In genomic region chr18:76886112-76886511, GRCh38 we compare ENCODE assay signal across 25 cellular contexts.
"Had no signal": no experiment of that assay in that cellular context is flagged by ENCODE, and none has a peak within 500 bp of the region (broad histone marks: within the 10 kb centered on the region; RNA-seq: fewer than 3 reads in every experiment).

No MANE protein-coding gene starts in this region.

- H3K4me3 Mint-ChIP-seq: activated CD8-positive, alpha-beta T cell treated with anti-CD3 and anti-CD28 coated beads, Interleukin-2, amount 10 ng/mL, durations not matched to agents 7 days and 5 days; activated T-helper 1 cell treated with anti-CD3 and anti-CD28 coated beads, Interleukin-12 subunit alpha, Interleukin-12 subunit beta, Interleukin-2, Interleukin-4 antibody, amounts not matched to agents 30 ng/mL and 10 ng/mL and 1 ng/mL, durations not matched to agents 14 hours and 24 hours and 36 hours; dendritic cell treated with granulocyte-macrophage colony-stimulating factor and Interleukin-4, amounts not matched to agents 40 ng/mL and 50 ng/mL, for 4 days; naive thymus-derived CD4-positive, alpha-beta T cell; stimulated activated naive B cell treated with anti-CD40 and anti-IgM and Interleukin-4, amounts not matched to agents 10 μg/mL and 1 μg/mL and 100 μg/mL, for 72 hours had no signal

- H3K36me3 ChIP-seq: ovary, prostate gland had no signal

- H3K9me3 ChIP-seq: body of pancreas, esophagus muscularis mucosa, gastrocnemius medialis, heart right ventricle, lower lobe of right lung, neutrophil, ovary, prostate gland, SK-N-SH, upper lobe of right lung had no signal

- H3K9me3 Mint-ChIP-seq: activated T-helper 1 cell treated with anti-CD3 and anti-CD28 coated beads, Interleukin-12 subunit alpha, Interleukin-12 subunit beta, Interleukin-2, Interleukin-4 antibody, amounts not matched to agents 30 ng/mL and 10 ng/mL and 1 ng/mL, durations not matched to agents 14 hours and 24 hours and 36 hours; dendritic cell treated with granulocyte-macrophage colony-stimulating factor and Interleukin-4, amounts not matched to agents 40 ng/mL and 50 ng/mL, for 4 days; naive thymus-derived CD4-positive, alpha-beta T cell; stimulated activated naive B cell treated with anti-CD40 and anti-IgM and Interleukin-4, amounts not matched to agents 10 μg/mL and 1 μg/mL and 100 μg/mL, for 72 hours had no signal

- H3K4me3 ChIP-seq: body of pancreas, esophagus muscularis mucosa, gastrocnemius medialis, heart right ventricle, lower lobe of right lung, ovary, prostate gland, upper lobe of right lung had no signal

- DNase-seq: activated CD4-positive, alpha-beta T cell treated with anti-CD3 and anti-CD28 coated beads, Interleukin-2, amount 50 U/mL, for 1 hour; activated CD8-positive, alpha-beta T cell treated with anti-CD3 and anti-CD28 coated beads, Interleukin-2, amount 10 ng/mL, durations not matched to agents 7 days and 5 days; activated gamma-delta T cell treated with Interleukin-2 at 50 U/mL for 16 hours; amygdala; body of pancreas; caudate nucleus; effector CD8-positive, alpha-beta T cell; gastrocnemius medialis; heart right ventricle; kidney; lower lobe of right lung; mesendoderm; naive thymus-derived CD4-positive, alpha-beta T cell; ovary; SK-N-SH; stimulated activated CD4-positive, alpha-beta T cell treated with anti-CD3 and anti-CD28 coated beads, Interleukin-2, amount 100 ng/mL, for 48 hours; stimulated activated CD8-positive, alpha-beta memory T cell treated with anti-CD3 and anti-CD28 coated beads, Interleukin-4, amount 100 ng/mL, for 48 hours; stimulated activated naive B cell treated with anti-CD40 and anti-IgM and Interleukin-4, amounts not matched to agents 10 μg/mL and 1 μg/mL and 100 μg/mL, for 72 hours; upper lobe of right lung had no signal

- H3K27ac ChIP-seq: body of pancreas, esophagus muscularis mucosa, gastrocnemius medialis, heart right ventricle, lower lobe of right lung, neutrophil, ovary, prostate gland, upper lobe of right lung, VCaP had no signal

- H3K27me3 Mint-ChIP-seq: dendritic cell treated with granulocyte-macrophage colony-stimulating factor and Interleukin-4, amounts not matched to agents 40 ng/mL and 50 ng/mL, for 4 days; naive thymus-derived CD4-positive, alpha-beta T cell; stimulated activated naive B cell treated with anti-CD40 and anti-IgM and Interleukin-4, amounts not matched to agents 10 μg/mL and 1 μg/mL and 100 μg/mL, for 72 hours had no signal

- H3K27ac Mint-ChIP-seq: activated CD8-positive, alpha-beta T cell treated with anti-CD3 and anti-CD28 coated beads, Interleukin-2, amount 10 ng/mL, durations not matched to agents 7 days and 5 days; activated T-helper 1 cell treated with anti-CD3 and anti-CD28 coated beads, Interleukin-12 subunit alpha, Interleukin-12 subunit beta, Interleukin-2, Interleukin-4 antibody, amounts not matched to agents 30 ng/mL and 10 ng/mL and 1 ng/mL, durations not matched to agents 14 hours and 24 hours and 36 hours; dendritic cell treated with granulocyte-macrophage colony-stimulating factor and Interleukin-4, amounts not matched to agents 40 ng/mL and 50 ng/mL, for 4 days; stimulated activated naive B cell treated with anti-CD40 and anti-IgM and Interleukin-4, amounts not matched to agents 10 μg/mL and 1 μg/mL and 100 μg/mL, for 72 hours had no signal

- H3K4me1 ChIP-seq: body of pancreas, esophagus muscularis mucosa, gastrocnemius medialis, heart right ventricle, lower lobe of right lung, prostate gland, upper lobe of right lung had no signal

- H3K27me3 ChIP-seq: body of pancreas, esophagus muscularis mucosa, gastrocnemius medialis, heart right ventricle, neutrophil, ovary, upper lobe of right lung had no signal
